20 cellular contexts compared by ENCODE assay signal in the genomic region with DNA sequence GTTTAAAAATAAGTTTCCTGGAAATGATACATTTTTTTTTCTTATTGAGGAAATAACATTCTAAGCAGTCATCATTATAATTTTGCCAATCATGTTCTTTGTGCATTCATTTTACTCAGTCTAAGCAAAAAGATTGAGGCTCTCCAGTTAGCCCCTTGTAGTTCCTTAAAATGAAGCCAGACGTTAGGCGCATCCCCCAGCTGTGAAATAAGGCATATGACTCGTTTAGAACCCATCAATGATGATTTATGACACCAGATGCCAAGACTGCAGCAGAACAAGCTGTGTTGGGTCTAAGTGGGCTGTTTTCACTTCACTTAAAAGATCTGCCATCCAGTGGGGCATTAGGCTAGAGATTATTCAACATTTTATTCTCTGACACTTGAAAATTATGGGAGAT. TPM values are rescaled to one million over a fixed set of nuclear protein-coding genes. Genes with fewer than 3 reads are reported as not detected.
DNase-seq lines count a peak whose midpoint lies in the region; ATAC-seq and TF ChIP-seq lines count a peak whose summit lies in the region.
"Had no signal": no experiment of that assay in that cellular context is flagged by ENCODE, and none has a peak within 500 bp of the region (broad histone marks: within the 10 kb centered on the region; RNA-seq: fewer than 3 reads in every experiment).

No MANE protein-coding gene starts in this region.

- no peak overlapping the region for H3K4me3 ChIP-seq in left ventricle myocardium inferior
- no peak overlapping the region for H3K4me3 ChIP-seq in tibial nerve
- H3K4me3 ChIP-seq: cardiac muscle cell, Peyer's patch, prostate gland had no signal

- 52 to 57% methylated on average over 3 of the region's 3 CpGs for WGBS in tibial nerve, 2 donors

- H3K27ac ChIP-seq in left ventricle myocardium inferior (replicated peaks) (no peak overlapping the region), tibial nerve (peak overlapping the region in 1 of 4 donors; percentile 18)
- H3K27ac ChIP-seq: cardiac muscle cell, prostate gland had no signal

- H3K36me3 ChIP-seq in left ventricle myocardium inferior (no peaks in the 10 kb centered on the region), tibial nerve (no peaks in the 10 kb centered on the region)
- H3K36me3 ChIP-seq: cardiac muscle cell, Peyer's patch, prostate gland had no signal

- no peak for DNase-seq in Right ventricle myocardium inferior (ENCODE audit: missing footprints)
- DNase-seq in left ventricle myocardium inferior, result no peak
- DNase-seq in NOMO-1 treated with DMSO at 0.1 percent for 48 hours (lab: John Stamatoyannopoulos, UW; ENCODE audit: unreplicated experiment), result peak; percentile 85
- DNase-seq in left cardiac atrium, result no peak
- no peak for DNase-seq in tibial nerve (ENCODE audit: low spot score in 2 of 2)
- DNase-seq: activated CD8-positive, alpha-beta memory T cell treated with anti-CD3 and anti-CD28 coated beads for 24 hours; C1 segment of cervical spinal cord; effector CD4-positive, alpha-beta T cell; KG1; naive B cell; NCI-H1436 treated with DMSO at 0.1 percent for 48 hours; NCI-H510A treated with DMSO at 0.1 percent for 48 hours; Peyer's patch; stimulated activated naive CD8-positive, alpha-beta T cell treated with anti-CD3 and anti-CD28 coated beads, Interleukin-15, amount 100 ng/mL, for 72 hours; T-helper 1 cell had no signal

- intact Hi-C loops in Right ventricle myocardium inferior (cut with DNase I), result no loop called here
- intact Hi-C loops in left ventricle myocardium inferior (cut with micrococcal nuclease), result no loop called here
- intact Hi-C loops in left cardiac atrium (cut with DNase I), result no loop called here

- TF ChIP-seq CTCF in left ventricle myocardium inferior (IDR thresholded peaks at IDR 0.05; ENCODE audit: borderline replicate concordance) (no peak), tibial nerve (IDR thresholded peaks at IDR 0.05) (no peak)

- H3K4me1 ChIP-seq in left ventricle myocardium inferior, result peaks cover 48% of the 10 kb centered on the region
- peaks cover 0 to 40% (median 9%) of the 10 kb centered on the region in 4 donors for H3K4me1 ChIP-seq in tibial nerve
- H3K4me1 ChIP-seq: Peyer's patch, prostate gland had no signal

- H3K9me3 ChIP-seq in left ventricle myocardium inferior (replicated peaks), result no peaks in the 10 kb centered on the region
- no peaks in the 10 kb centered on the region for H3K9me3 ChIP-seq in tibial nerve
- H3K9me3 ChIP-seq: Peyer's patch, prostate gland had no signal

- TF ChIP-seq EP300 in tibial nerve (IDR thresholded peaks at IDR 0.05), result peak; percentile 43 to 59

- H3K27me3 ChIP-seq in left ventricle myocardium inferior (ENCODE audit: low read depth) (no peaks in the 10 kb centered on the region), tibial nerve (no peaks in the 10 kb centered on the region)
- H3K27me3 ChIP-seq: cardiac muscle cell, Peyer's patch had no signal

- ATAC-seq in Right ventricle myocardium inferior, result peak; percentile 68
- peak; percentile 38 to 66 for ATAC-seq in left cardiac atrium
- no peak for ATAC-seq in HG03342 (IDR thresholded peaks at IDR 0.05; ENCODE audit: unreplicated experiment)
- ATAC-seq in GM19395 (IDR thresholded peaks at IDR 0.05; ENCODE audit: unreplicated experiment), result no peak
- ATAC-seq in HG02759 (IDR thresholded peaks at IDR 0.05; ENCODE audit: unreplicated experiment), result no peak
- ATAC-seq: stimulated activated naive CD8-positive, alpha-beta T cell treated with anti-CD3 and anti-CD28 coated beads, Interleukin-15, amount 100 ng/mL, for 72 hours had no signal

- no peak for TF ChIP-seq POLR2A in tibial nerve (IDR thresholded peaks at IDR 0.05)

RNA-seq across cellular contexts. Expression of a gene that starts 17.0 kb away (rescaled TPM):
- 12.6 TPM for total RNA-seq in Right ventricle myocardium inferior
- 12.9 TPM for total RNA-seq in left ventricle myocardium inferior
- total RNA-seq in left cardiac atrium, result 10 to 100 TPM; 16.5 to 18.5 TPM
- 10 to 100 TPM in 3 of 4 donors, 1 to 10 TPM in 1; 8.4 to 34.7 (median 21.9) TPM for total RNA-seq in tibial nerve

Comparison
In these comparisons a context has a peak if more than half of its experiments do, and no peak if none do; other contexts are left out.
1. ATAC-seq: peak in Right ventricle myocardium inferior (single experiment) and left cardiac atrium (2 of 2); none in HG03342 (single experiment), GM19395 (single experiment) and HG02759 (single experiment).